ENCODE assay signal across 11 cellular contexts in genomic region chr1:65948609-65949229, GRCh38.
A peak's percentile ranks its signal among the peaks of the same experiment; 100 is the strongest.
DNase-seq lines count a peak whose midpoint lies in the region; ATAC-seq and TF ChIP-seq lines count a peak whose summit lies in the region.
"Had no signal": no experiment of that assay in that cellular context is flagged by ENCODE, and none has a peak within 500 bp of the region (broad histone marks: within the 10 kb centered on the region; RNA-seq: fewer than 3 reads in every experiment).

No MANE protein-coding gene starts in this region.

- H3K4me3 Mint-ChIP-seq in activated T-helper 1 cell treated with anti-CD3 and anti-CD28 coated beads, Interleukin-12 subunit alpha, Interleukin-12 subunit beta, Interleukin-2, Interleukin-4 antibody, amounts not matched to agents 30 ng/mL and 10 ng/mL and 1 ng/mL, durations not matched to agents 14 hours and 24 hours and 36 hours = no peak overlapping the region
- H3K4me3 Mint-ChIP-seq: B cell had no signal

- H3K9me3 ChIP-seq in upper lobe of right lung = no peaks in the 10 kb centered on the region

- H3K9me3 Mint-ChIP-seq in activated T-helper 1 cell treated with anti-CD3 and anti-CD28 coated beads, Interleukin-12 subunit alpha, Interleukin-12 subunit beta, Interleukin-2, Interleukin-4 antibody, amounts not matched to agents 30 ng/mL and 10 ng/mL and 1 ng/mL, durations not matched to agents 14 hours and 24 hours and 36 hours = peaks cover 7% of the 10 kb centered on the region

- intact Hi-C loops in upper lobe of right lung (cut with DNase I) = no loop called here
- intact Hi-C loops in activated T-helper 1 cell treated with anti-CD3 and anti-CD28 coated beads, Interleukin-12 subunit alpha, Interleukin-12 subunit beta, Interleukin-2, Interleukin-4 antibody, amounts not matched to agents 30 ng/mL and 10 ng/mL and 1 ng/mL, durations not matched to agents 14 hours and 24 hours and 36 hours (cut with micrococcal nuclease) = no loop called here

- H3K4me3 ChIP-seq in fibroblast of the aortic adventitia (ENCODE audit: low read depth, low read length) (no peak overlapping the region), upper lobe of right lung (no peak overlapping the region)
- H3K4me3 ChIP-seq: heart left ventricle had no signal

- H3K4me1 Mint-ChIP-seq in activated T-helper 1 cell treated with anti-CD3 and anti-CD28 coated beads, Interleukin-12 subunit alpha, Interleukin-12 subunit beta, Interleukin-2, Interleukin-4 antibody, amounts not matched to agents 30 ng/mL and 10 ng/mL and 1 ng/mL, durations not matched to agents 14 hours and 24 hours and 36 hours (ENCODE audit: low read depth) = peaks cover 16% of the 10 kb centered on the region
- H3K4me1 Mint-ChIP-seq: B cell had no signal

- peaks cover 9% of the 10 kb centered on the region for H3K4me1 ChIP-seq in upper lobe of right lung

- H3K36me3 Mint-ChIP-seq in activated T-helper 1 cell treated with anti-CD3 and anti-CD28 coated beads, Interleukin-12 subunit alpha, Interleukin-12 subunit beta, Interleukin-2, Interleukin-4 antibody, amounts not matched to agents 30 ng/mL and 10 ng/mL and 1 ng/mL, durations not matched to agents 14 hours and 24 hours and 36 hours (ENCODE audit: low read depth) = no peaks in the 10 kb centered on the region

- peak; percentile 59 for ATAC-seq in upper lobe of right lung
- ATAC-seq in HG03571 (IDR thresholded peaks at IDR 0.05; ENCODE audit: unreplicated experiment) = no peak

- peak; percentile 55 for DNase-seq in NCI-H82 (lab: John Stamatoyannopoulos, UW)
- no peak for DNase-seq in NCI-H82 treated with DMSO at 0.1 percent for 48 hours (lab: John Stamatoyannopoulos, UW; ENCODE audit: unreplicated experiment)
- peak; percentile 55 for DNase-seq in OCI-M1 (lab: John Stamatoyannopoulos, UW)
- peak; percentile 36 for DNase-seq in fibroblast of the aortic adventitia (ENCODE audit: low read depth)
- no peak for DNase-seq in upper lobe of right lung
- DNase-seq in NOMO-1 (lab: John Stamatoyannopoulos, UW; ENCODE audit: unreplicated experiment in 2 of 2) = no peak
- no peak for DNase-seq in activated T-helper 1 cell treated with anti-CD3 and anti-CD28 coated beads, Interleukin-12 subunit alpha, Interleukin-12 subunit beta, Interleukin-2, Interleukin-4 antibody, amounts not matched to agents 30 ng/mL and 10 ng/mL and 1 ng/mL, durations not matched to agents 14 hours and 24 hours and 36 hours (ENCODE audit: low spot score)
- DNase-seq: heart left ventricle, NCI-H187 had no signal

- no peaks in the 10 kb centered on the region for H3K36me3 ChIP-seq in upper lobe of right lung
- H3K36me3 ChIP-seq: heart left ventricle had no signal

- peaks cover 7% of the 10 kb centered on the region for H3K27me3 Mint-ChIP-seq in activated T-helper 1 cell treated with anti-CD3 and anti-CD28 coated beads, Interleukin-12 subunit alpha, Interleukin-12 subunit beta, Interleukin-2, Interleukin-4 antibody, amounts not matched to agents 30 ng/mL and 10 ng/mL and 1 ng/mL, durations not matched to agents 14 hours and 24 hours and 36 hours (ENCODE audit: insufficient read depth)

- peak overlapping the region; percentile 33 for H3K27ac ChIP-seq in upper lobe of right lung
- H3K27ac ChIP-seq: heart left ventricle had no signal

- H3K27ac Mint-ChIP-seq in activated T-helper 1 cell treated with anti-CD3 and anti-CD28 coated beads, Interleukin-12 subunit alpha, Interleukin-12 subunit beta, Interleukin-2, Interleukin-4 antibody, amounts not matched to agents 30 ng/mL and 10 ng/mL and 1 ng/mL, durations not matched to agents 14 hours and 24 hours and 36 hours = no peak overlapping the region
- H3K27ac Mint-ChIP-seq: B cell had no signal

- TF ChIP-seq CTCF in fibroblast of the aortic adventitia (IDR thresholded peaks at IDR 0.05; ENCODE audit: insufficient read depth, low read length) (no peak), upper lobe of right lung (IDR thresholded peaks at IDR 0.05) (peak; percentile 7)

- H3K27me3 ChIP-seq in upper lobe of right lung = no peaks in the 10 kb centered on the region
- H3K27me3 ChIP-seq: heart left ventricle had no signal

Comparison
In these comparisons a context has a peak if more than half of its experiments do, and no peak if none do; other contexts are left out.
1. DNase-seq: peak in NCI-H82 (single experiment), OCI-M1 (single experiment) and fibroblast of the aortic adventitia (single experiment); none in NCI-H82 treated with DMSO at 0.1 percent for 48 hours (single experiment), upper lobe of right lung (single experiment), NOMO-1 (0 of 2) and activated T-helper 1 cell treated with anti-CD3 and anti-CD28 coated beads, Interleukin-12 subunit alpha, Interleukin-12 subunit beta, Interleukin-2, Interleukin-4 antibody, amounts not matched to agents 30 ng/mL and 10 ng/mL and 1 ng/mL, durations not matched to agents 14 hours and 24 hours and 36 hours (single experiment).